Comparison of ENCODE assay signal across 23 cellular contexts in genomic region chr11:62071408-62071807, GRCh38.
"Had no signal": no experiment of that assay in that cellular context is flagged by ENCODE, and none has a peak within 500 bp of the region (broad histone marks: within the 10 kb centered on the region; RNA-seq: fewer than 3 reads in every experiment).

No MANE protein-coding gene starts in this region.

- H3K9me3 ChIP-seq: gastrocnemius medialis, psoas muscle, sigmoid colon, thoracic aorta, uterus had no signal

- H3K36me3 ChIP-seq: gastrocnemius medialis, sigmoid colon, thoracic aorta, uterus, WERI-Rb-1 had no signal

- H3K79me2 ChIP-seq: parathyroid adenoma had no signal

- H3K9ac ChIP-seq: parathyroid adenoma had no signal

- H3K27ac ChIP-seq: gastrocnemius medialis, parathyroid adenoma, psoas muscle, sigmoid colon, thoracic aorta, uterus, WERI-Rb-1 had no signal

- H3K27me3 ChIP-seq: gastrocnemius medialis, sigmoid colon, uterus had no signal

- H3K4me1 ChIP-seq: gastrocnemius medialis, parathyroid adenoma, psoas muscle, sigmoid colon, uterus had no signal

- H2AFZ ChIP-seq: parathyroid adenoma had no signal

- DNase-seq: activated CD4-positive, alpha-beta T cell treated with anti-CD3 and anti-CD28 coated beads, Interleukin-2, amount 10 ng/mL, durations not matched to agents 7 days and 5 days; activated CD8-positive, alpha-beta memory T cell treated with anti-CD3 and anti-CD28 coated beads, Interleukin-2, amount 10 ng/mL, durations not matched to agents 7 days and 5 days; activated CD8-positive, alpha-beta T cell treated with anti-CD3 and anti-CD28 coated beads, Interleukin-2, amount 10 ng/mL, durations not matched to agents 7 days and 5 days; activated effector memory CD4-positive, alpha-beta T cell treated with anti-CD3 and anti-CD28 coated beads, Interleukin-2, amount 50 U/mL, for 16 hours; activated naive CD4-positive, alpha-beta T cell treated with anti-CD3 and anti-CD28 coated beads, Interleukin-2, amount 10 ng/mL, durations not matched to agents 7 days and 5 days; amygdala; caudate nucleus; gastrocnemius medialis; glutamatergic neuron; islet precursor cell; left cardiac atrium; naive thymus-derived CD8-positive, alpha-beta T cell; occipital lobe; psoas muscle; SW 1271; T-helper 9 cell; uterus; WERI-Rb-1 had no signal

- H3K4me3 ChIP-seq: gastrocnemius medialis, psoas muscle, sigmoid colon, thoracic aorta, uterus had no signal

- ATAC-seq: activated CD4-positive, CD25-positive, alpha-beta regulatory T cell treated with anti-CD3 and anti-CD28 coated beads, Interleukin-2, amount 50 U/mL, for 24 hours; activated CD8-positive, alpha-beta memory T cell treated with anti-CD3 and anti-CD28 coated beads, Interleukin-2, amount 10 ng/mL, durations not matched to agents 7 days and 5 days; activated CD8-positive, alpha-beta T cell treated with anti-CD3 and anti-CD28 coated beads, Interleukin-2, amount 10 ng/mL, durations not matched to agents 7 days and 5 days; esophagus mucosa; gastrocnemius medialis; left cardiac atrium; naive thymus-derived CD8-positive, alpha-beta T cell; psoas muscle had no signal
